ENCODE assay signal across 8 cellular contexts in the genomic region with DNA sequence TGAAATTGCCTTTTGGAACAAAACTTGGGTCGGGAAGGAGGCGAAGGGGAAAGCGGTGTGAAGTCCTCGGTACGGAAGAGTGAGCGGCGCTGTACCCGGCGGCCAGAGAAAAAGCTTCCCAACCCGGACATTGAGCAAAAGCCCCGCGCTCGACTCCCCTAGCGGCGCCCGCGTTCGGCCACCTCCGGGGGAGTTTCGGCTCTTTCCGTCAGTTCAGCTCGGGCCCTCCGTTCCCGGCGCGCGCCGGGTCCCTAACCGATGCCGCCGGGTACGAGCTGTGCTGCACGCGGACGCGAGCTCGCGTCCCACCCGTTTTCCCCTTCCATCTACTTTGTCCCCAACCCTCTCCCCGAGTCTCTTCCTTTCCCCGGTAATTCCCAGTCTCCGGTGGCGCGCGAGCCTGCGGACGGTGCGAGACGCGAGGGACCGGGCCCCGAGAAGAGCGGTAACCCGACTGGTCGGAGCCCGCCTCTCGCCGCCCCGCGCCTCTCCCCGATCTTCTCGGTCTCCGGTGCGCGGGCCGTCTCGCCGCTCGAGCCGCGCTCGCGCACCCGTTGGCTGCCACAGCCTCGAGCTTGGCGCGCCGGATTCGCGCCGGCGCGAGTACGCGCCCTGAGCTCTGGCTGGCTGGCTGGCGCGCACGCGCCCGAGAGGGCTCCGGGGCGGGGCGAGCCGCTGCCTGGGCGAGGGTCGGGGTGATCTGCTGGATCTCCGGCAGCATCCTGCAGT. TPM values are rescaled to one million over a fixed set of nuclear protein-coding genes. Genes with fewer than 3 reads are reported as not detected.
DNase-seq lines count a peak whose midpoint lies in the region; ATAC-seq and TF ChIP-seq lines count a peak whose summit lies in the region.

No MANE protein-coding gene starts in this region.

- CTCF ChIA-PET in CD8-positive, alpha-beta memory T cell (lab: Charles Lee) = interaction anchor here (0.7 to 3.9 kb wide), 21 partner anchors 9 to 296 kb away, joined by 3 to 31 read pairs (median 4); a partner anchor contains a TSS
- CTCF ChIA-PET in activated CD8-positive, alpha-beta memory T cell treated with anti-CD3 and anti-CD28 coated beads, Interleukin-2, amount 10 ng/mL, durations not matched to agents 7 days and 5 days (lab: Charles Lee) = interaction anchor here (0.5 to 6.2 kb wide), 22 partner anchors 9 to 600 kb away, joined by 3 to 48 read pairs (median 4); a partner anchor contains a TSS

- H3K4me3 Mint-ChIP-seq in CD8-positive, alpha-beta memory T cell = peak overlapping the region; percentile 89 to 98 (median 96)
- peak overlapping the region; percentile 95 for H3K4me3 Mint-ChIP-seq in activated CD8-positive, alpha-beta memory T cell treated with anti-CD3 and anti-CD28 coated beads, Interleukin-2, amount 10 ng/mL, durations not matched to agents 7 days and 5 days
- peak overlapping the region; percentile 87 for H3K4me3 Mint-ChIP-seq in mesothelial cell of epicardium

- H3K27ac ChIP-seq in CD8-positive, alpha-beta memory T cell (ENCODE audit: low read depth, low read length) = peak overlapping the region; percentile 91

- H3K4me3 ChIP-seq in CD8-positive, alpha-beta memory T cell (ENCODE audit: low read length) = peak overlapping the region; percentile 82
- H3K4me3 ChIP-seq in endocrine pancreas (ENCODE audit: control insufficient read depth, insufficient read depth, low read length) = no peak overlapping the region

- POLR2A ChIA-PET in CD8-positive, alpha-beta memory T cell (lab: Charles Lee) = interaction anchor here (0.7 to 1.8 kb wide), 8 partner anchors 8 to 745 kb away, joined by 3 to 12 read pairs (median 4); a partner anchor contains a TSS

- H3K27ac Mint-ChIP-seq in CD8-positive, alpha-beta memory T cell = peak overlapping the region; percentile 60 to 98 (median 94)
- H3K27ac Mint-ChIP-seq in activated CD8-positive, alpha-beta memory T cell treated with anti-CD3 and anti-CD28 coated beads, Interleukin-2, amount 10 ng/mL, durations not matched to agents 7 days and 5 days = peak overlapping the region; percentile 98
- peak overlapping the region; percentile 99 for H3K27ac Mint-ChIP-seq in mesothelial cell of epicardium

- H3K4me1 Mint-ChIP-seq in CD8-positive, alpha-beta memory T cell = peaks cover 19 to 43% (median 37%) of the 10 kb centered on the region in 3 donors
- H3K4me1 Mint-ChIP-seq in activated CD8-positive, alpha-beta memory T cell treated with anti-CD3 and anti-CD28 coated beads, Interleukin-2, amount 10 ng/mL, durations not matched to agents 7 days and 5 days = peaks cover 35% of the 10 kb centered on the region
- peaks cover 27% of the 10 kb centered on the region for H3K4me1 Mint-ChIP-seq in mesothelial cell of epicardium

- H3K27me3 Mint-ChIP-seq in CD8-positive, alpha-beta memory T cell = peaks cover 0 to 4% of the 10 kb centered on the region in 2 donors
- H3K27me3 Mint-ChIP-seq in activated CD8-positive, alpha-beta memory T cell treated with anti-CD3 and anti-CD28 coated beads, Interleukin-2, amount 10 ng/mL, durations not matched to agents 7 days and 5 days = no peaks in the 10 kb centered on the region
- no peaks in the 10 kb centered on the region for H3K27me3 Mint-ChIP-seq in mesothelial cell of epicardium (ENCODE audit: low read depth)

- DNase-seq in CD8-positive, alpha-beta memory T cell = peak; percentile 76 to 89 (median 79)
- DNase-seq in GM20000 (ENCODE audit: low spot score) = peak; percentile 96
- peak; percentile 96 for DNase-seq in HT1080 (ENCODE audit: low read depth)
- peak; percentile 87 for DNase-seq in NOMO-1 treated with DMSO at 0.1 percent for 48 hours (lab: John Stamatoyannopoulos, UW; ENCODE audit: unreplicated experiment)
- peak; percentile 94 for DNase-seq in activated CD8-positive, alpha-beta memory T cell treated with anti-CD3 and anti-CD28 coated beads, Interleukin-2, amount 10 ng/mL, durations not matched to agents 7 days and 5 days
- DNase-seq in mesothelial cell of epicardium (ENCODE audit: low spot score in 2 of 2, unreplicated experiment in 2 of 2) = peak; percentile 96 to 99
- peak; percentile 69 for DNase-seq in stimulated activated CD8-positive, alpha-beta memory T cell treated with anti-CD3 and anti-CD28 coated beads, Interleukin-15, amount 100 ng/mL, for 24 hours (ENCODE audit: low read depth)

- peaks cover 20% of the 10 kb centered on the region for H3K4me1 ChIP-seq in CD8-positive, alpha-beta memory T cell (ENCODE audit: insufficient read depth, low read length)
- peaks cover 6% of the 10 kb centered on the region for H3K4me1 ChIP-seq in endocrine pancreas (ENCODE audit: control insufficient read depth, insufficient read depth, low read length)

- peak; percentile 88 for ATAC-seq in activated CD8-positive, alpha-beta memory T cell treated with anti-CD3 and anti-CD28 coated beads, Interleukin-2, amount 10 ng/mL, durations not matched to agents 7 days and 5 days

- H3K9me3 ChIP-seq in CD8-positive, alpha-beta memory T cell (ENCODE audit: low read length) = no peaks in the 10 kb centered on the region
- H3K9me3 ChIP-seq in endocrine pancreas (ENCODE audit: control insufficient read depth, low read length) = no peaks in the 10 kb centered on the region

- H3K36me3 ChIP-seq in CD8-positive, alpha-beta memory T cell (ENCODE audit: insufficient read depth, low read length) = no peaks in the 10 kb centered on the region
- no peaks in the 10 kb centered on the region for H3K36me3 ChIP-seq in endocrine pancreas (ENCODE audit: control insufficient read depth, insufficient read depth, low read length)

- H3K9ac ChIP-seq in endocrine pancreas (ENCODE audit: control insufficient read depth, insufficient read depth, low read length) = peak overlapping the region; percentile 72

- TF ChIP-seq CTCF in GM20000 (IDR thresholded peaks at IDR 0.05; ENCODE audit: extremely low read depth, missing control alignments) = no peak
- no peak for TF ChIP-seq CTCF in mesothelial cell of epicardium (IDR thresholded peaks at IDR 0.05; ENCODE audit: unreplicated experiment)

- no peaks in the 10 kb centered on the region for H3K27me3 ChIP-seq in CD8-positive, alpha-beta memory T cell (ENCODE audit: insufficient read depth, low read length, poor library complexity, severe bottlenecking)
- H3K27me3 ChIP-seq in endocrine pancreas (ENCODE audit: control insufficient read depth, insufficient read depth, low read length) = no peaks in the 10 kb centered on the region

- peaks cover 0 to 5% (median 0%) of the 10 kb centered on the region in 3 donors for H3K36me3 Mint-ChIP-seq in CD8-positive, alpha-beta memory T cell
- H3K36me3 Mint-ChIP-seq in activated CD8-positive, alpha-beta memory T cell treated with anti-CD3 and anti-CD28 coated beads, Interleukin-2, amount 10 ng/mL, durations not matched to agents 7 days and 5 days = peaks cover 1% of the 10 kb centered on the region
- no peaks in the 10 kb centered on the region for H3K36me3 Mint-ChIP-seq in mesothelial cell of epicardium

- no peaks in the 10 kb centered on the region for H3K9me3 Mint-ChIP-seq in CD8-positive, alpha-beta memory T cell
- H3K9me3 Mint-ChIP-seq in activated CD8-positive, alpha-beta memory T cell treated with anti-CD3 and anti-CD28 coated beads, Interleukin-2, amount 10 ng/mL, durations not matched to agents 7 days and 5 days (ENCODE audit: low read depth) = no peaks in the 10 kb centered on the region
- H3K9me3 Mint-ChIP-seq in mesothelial cell of epicardium = no peaks in the 10 kb centered on the region

RNA-seq across cellular contexts. Expression of a gene that starts 0.4 kb away (rescaled TPM):
- 1 to 10 TPM; 9.1 to 9.4 TPM for total RNA-seq in CD8-positive, alpha-beta memory T cell
- 7.6 TPM for polyA plus RNA-seq in CD8-positive, alpha-beta memory T cell
- 30.4 and 39.4 TPM in 2 replicates for total RNA-seq in HT1080 (2014; rRNA removed; shearing (Covaris generic))
- 62.6 and 68.7 TPM in 2 replicates for polyA plus RNA-seq in HT1080 (2015; cell fraction: cytosol; rRNA removed)
- 57.8 and 63.3 TPM in 2 replicates for polyA plus RNA-seq in HT1080 (2015; cell fraction: nucleus; rRNA removed)
- total RNA-seq in activated CD8-positive, alpha-beta memory T cell treated with anti-CD3 and anti-CD28 coated beads, Interleukin-2, amount 10 ng/mL, durations not matched to agents 7 days and 5 days = 10 to 100 TPM; 11.3 to 18.1 TPM
- 68.3 to 71.2 TPM (median 69.0 TPM) in 3 replicates for total RNA-seq in mesothelial cell of epicardium

RNA-seq across cellular contexts. Expression of a gene that starts 20.1 kb away (rescaled TPM):
- not detected for total RNA-seq in CD8-positive, alpha-beta memory T cell
- polyA plus RNA-seq in CD8-positive, alpha-beta memory T cell = not detected
- total RNA-seq in HT1080 (2014; rRNA removed; shearing (Covaris generic)) = 8.3 and 9.1 TPM in 2 replicates
- 8.2 and 8.4 TPM in 2 replicates for polyA plus RNA-seq in HT1080 (2015; cell fraction: cytosol; rRNA removed)
- polyA plus RNA-seq in HT1080 (2015; cell fraction: nucleus; rRNA removed) = 11.0 and 11.2 TPM in 2 replicates
- total RNA-seq in activated CD8-positive, alpha-beta memory T cell treated with anti-CD3 and anti-CD28 coated beads, Interleukin-2, amount 10 ng/mL, durations not matched to agents 7 days and 5 days = under 1 TPM in 1 of 2 experiments, not detected in 1; 0.05 TPM
- 13.2 to 15.3 TPM (median 14.4 TPM) in 3 replicates for total RNA-seq in mesothelial cell of epicardium

RNA-seq across cellular contexts. Expression of a gene that starts 29.8 kb away (rescaled TPM):
- total RNA-seq in CD8-positive, alpha-beta memory T cell = not detected
- not detected for polyA plus RNA-seq in CD8-positive, alpha-beta memory T cell
- 5.3 and 5.7 TPM in 2 replicates for total RNA-seq in HT1080 (2014; rRNA removed; shearing (Covaris generic))
- 3.1 and 3.6 TPM in 2 replicates for polyA plus RNA-seq in HT1080 (2015; cell fraction: cytosol; rRNA removed)
- 3.5 and 3.6 TPM in 2 replicates for polyA plus RNA-seq in HT1080 (2015; cell fraction: nucleus; rRNA removed)
- total RNA-seq in activated CD8-positive, alpha-beta memory T cell treated with anti-CD3 and anti-CD28 coated beads, Interleukin-2, amount 10 ng/mL, durations not matched to agents 7 days and 5 days = not detected
- total RNA-seq in mesothelial cell of epicardium = 0.20 TPM in 2 of 3 replicates, not detected in the other

RNA-seq across cellular contexts. Expression of a gene that starts 43.8 kb away (rescaled TPM):
- 10 to 100 TPM; 33.6 to 35.0 TPM for total RNA-seq in CD8-positive, alpha-beta memory T cell
- 0.79 TPM for polyA plus RNA-seq in CD8-positive, alpha-beta memory T cell
- total RNA-seq in HT1080 (2014; rRNA removed; shearing (Covaris generic)) = 35.8 and 48.7 TPM in 2 replicates
- polyA plus RNA-seq in HT1080 (2015; cell fraction: cytosol; rRNA removed) = 27.3 and 31.1 TPM in 2 replicates
- 83.8 and 97.8 TPM in 2 replicates for polyA plus RNA-seq in HT1080 (2015; cell fraction: nucleus; rRNA removed)
- 100 to 1,000 TPM in 1 of 2 experiments, 10 to 100 TPM in 1; 89.5 to 107 TPM for total RNA-seq in activated CD8-positive, alpha-beta memory T cell treated with anti-CD3 and anti-CD28 coated beads, Interleukin-2, amount 10 ng/mL, durations not matched to agents 7 days and 5 days
- 29.5 to 30.8 TPM (median 29.8 TPM) in 3 replicates for total RNA-seq in mesothelial cell of epicardium
